Comparison of ENCODE assay signal across 17 cellular contexts in genomic region chr9:35059438-35059837, GRCh38. TPM values are rescaled to one million over a fixed set of nuclear protein-coding genes. Genes with fewer than 3 reads are reported as not detected.
DNase-seq lines count a peak whose midpoint lies in the region; ATAC-seq, FAIRE-seq and TF ChIP-seq lines count a peak whose summit lies in the region.
"Had no signal": no experiment of that assay in that cellular context is flagged by ENCODE, and none has a peak within 500 bp of the region (broad histone marks: within the 10 kb centered on the region; RNA-seq: fewer than 3 reads in every experiment).

No MANE protein-coding gene starts in this region.

- no peak overlapping the region for H3K4me3 ChIP-seq in endothelial cell of umbilical vein (replicated peaks in 1 of 3; ENCODE audit: insufficient read depth in 1 of 3, low read depth in 1 of 3, low read length in 3 of 3)
- H3K4me3 ChIP-seq: BLaER1 treated with 17β-estradiol and CSF1 and Interleukin-3, amounts not matched to agents 10 nM and 100 nM; GM23248 had no signal

- TF ChIP-seq CTCF in activated CD8-positive, alpha-beta T cell treated with anti-CD3 and anti-CD28 coated beads for 36 hours (IDR thresholded peaks at IDR 0.05), result no peak
- no peak for TF ChIP-seq CTCF in natural killer cell (IDR thresholded peaks at IDR 0.05)
- TF ChIP-seq CTCF in endothelial cell of umbilical vein (IDR thresholded peaks at IDR 0.05; ENCODE audit: extremely low read depth in 1 of 2, insufficient read depth in 1 of 2, low read depth in 1 of 2, low read length in 2 of 2), result no peak

- CTCF ChIA-PET in activated CD8-positive, alpha-beta T cell treated with anti-CD3 and anti-CD28 coated beads for 36 hours (lab: Charles Lee), result no interaction called here
- CTCF ChIA-PET in activated CD8-positive, alpha-beta T cell treated with anti-CD3 and anti-CD28 coated beads, Interleukin-2, amount 10 ng/mL, durations not matched to agents 7 days and 5 days (lab: Charles Lee), result interaction anchor here (7.0 kb wide), 1 partner anchor 9 kb away, joined by 39 read pairs; no protein-coding TSS in a partner anchor
- CTCF ChIA-PET in endothelial cell of umbilical vein (lab: Charles Lee), result interaction anchor here (0.6 to 1.4 kb wide), 2 partner anchors 13 to 160 kb away, joined by 3 to 4 read pairs; partner anchors contain the start of gene VCP

- H3K27me3 ChIP-seq in endothelial cell of umbilical vein (ENCODE audit: control insufficient read depth in 2 of 2, insufficient read depth in 2 of 2, low read length in 2 of 2), result no peaks in the 10 kb centered on the region
- H3K27me3 ChIP-seq: BLaER1 treated with 17β-estradiol and CSF1 and Interleukin-3, amounts not matched to agents 10 nM and 100 nM had no signal

- no peaks in the 10 kb centered on the region for H4K20me1 ChIP-seq in endothelial cell of umbilical vein (replicated peaks; ENCODE audit: control insufficient read depth, extremely low read depth, insufficient read depth, low read length)

- no peak for TF ChIP-seq POLR2A in endothelial cell of umbilical vein (IDR thresholded peaks at IDR 0.05; ENCODE audit: low read depth, low read length)

- H3K4me1 Mint-ChIP-seq in activated CD8-positive, alpha-beta T cell treated with anti-CD3 and anti-CD28 coated beads for 36 hours (ENCODE audit: low read depth), result no peaks in the 10 kb centered on the region
- no peaks in the 10 kb centered on the region for H3K4me1 Mint-ChIP-seq in activated CD8-positive, alpha-beta T cell treated with anti-CD3 and anti-CD28 coated beads, Interleukin-2, amount 10 ng/mL, durations not matched to agents 7 days and 5 days (ENCODE audit: low read depth)
- peaks cover 5 to 14% of the 10 kb centered on the region in 2 donors for H3K4me1 Mint-ChIP-seq in natural killer cell
- peaks cover 0 to 16% of the 10 kb centered on the region in 2 donors for H3K4me1 Mint-ChIP-seq in natural killer cell treated with Interleukin-12 subunit alpha and Interleukin-12 subunit beta and Interleukin-15 and Interleukin-18, amount 100 ng/mL, for 72 hours (ENCODE audit: low read depth in 2 of 2)

- POLR2A ChIA-PET in activated CD8-positive, alpha-beta T cell treated with anti-CD3 and anti-CD28 coated beads for 36 hours (lab: Charles Lee), result interaction anchor here (0.8 to 1.6 kb wide), 3 partner anchors 8 to 12 kb away, joined by 3 to 8 read pairs (median 6); no protein-coding TSS in a partner anchor
- POLR2A ChIA-PET in activated CD8-positive, alpha-beta T cell treated with anti-CD3 and anti-CD28 coated beads, Interleukin-2, amount 10 ng/mL, durations not matched to agents 7 days and 5 days (lab: Charles Lee), result interaction anchor here (0.8 kb wide), 1 partner anchor 8 kb away, joined by 3 read pairs; no protein-coding TSS in a partner anchor
- POLR2A ChIA-PET in endothelial cell of umbilical vein (lab: Charles Lee), result interaction anchor here (1.4 kb wide), 1 partner anchor 13 kb away, joined by 5 read pairs; the partner anchor contains the start of gene VCP

- no peak overlapping the region for H3K4me3 Mint-ChIP-seq in activated CD8-positive, alpha-beta T cell treated with anti-CD3 and anti-CD28 coated beads for 36 hours
- H3K4me3 Mint-ChIP-seq in activated CD8-positive, alpha-beta T cell treated with anti-CD3 and anti-CD28 coated beads, Interleukin-2, amount 10 ng/mL, durations not matched to agents 7 days and 5 days, result no peak overlapping the region
- H3K4me3 Mint-ChIP-seq in natural killer cell, result peak overlapping the region; percentile 22
- H3K4me3 Mint-ChIP-seq in natural killer cell treated with Interleukin-12 subunit alpha and Interleukin-12 subunit beta and Interleukin-15 and Interleukin-18, amount 100 ng/mL, for 72 hours, result no peak overlapping the region
- H3K4me3 Mint-ChIP-seq: CD4-positive, alpha-beta T cell had no signal

- peaks cover 68 to 77% of the 10 kb centered on the region in 2 experiments for H3K36me3 ChIP-seq in endothelial cell of umbilical vein (ENCODE audit: control insufficient read depth in 2 of 2, extremely low read depth in 1 of 2, insufficient read depth in 2 of 2, low read length in 2 of 2)

- ATAC-seq in activated CD8-positive, alpha-beta T cell treated with anti-CD3 and anti-CD28 coated beads for 36 hours, result no peak
- no peak for ATAC-seq in activated CD8-positive, alpha-beta T cell treated with anti-CD3 and anti-CD28 coated beads, Interleukin-2, amount 10 ng/mL, durations not matched to agents 7 days and 5 days
- ATAC-seq in natural killer cell (no peak), HG03097 (IDR thresholded peaks at IDR 0.05; ENCODE audit: low FRiP score, unreplicated experiment) (no peak)
- ATAC-seq in natural killer cell treated with Interleukin-12 subunit alpha and Interleukin-12 subunit beta and Interleukin-15 and Interleukin-18, amount 100 ng/mL, for 72 hours, result no peak
- ATAC-seq: HCT116 had no signal

- DNase-seq in activated CD8-positive, alpha-beta T cell treated with anti-CD3 and anti-CD28 coated beads for 36 hours, result no peak
- no peak for DNase-seq in activated CD8-positive, alpha-beta T cell treated with anti-CD3 and anti-CD28 coated beads, Interleukin-2, amount 10 ng/mL, durations not matched to agents 7 days and 5 days
- DNase-seq in natural killer cell, result no peak
- no peak for DNase-seq in natural killer cell treated with Interleukin-12 subunit alpha and Interleukin-12 subunit beta and Interleukin-15 and Interleukin-18, amount 100 ng/mL, for 72 hours (ENCODE audit: low spot score)
- DNase-seq in endothelial cell of umbilical vein (ENCODE audit: low read depth, low spot score), result no peak
- no peak for DNase-seq in C1 segment of cervical spinal cord (lab: John Stamatoyannopoulos, UW)
- DNase-seq: 8988T; ACHN; Calu3; CD4-positive, alpha-beta T cell; DMS 273 treated with DMSO at 0.1 percent for 48 hours; GM23248 had no signal

- H3K36me3 Mint-ChIP-seq in activated CD8-positive, alpha-beta T cell treated with anti-CD3 and anti-CD28 coated beads for 36 hours (ENCODE audit: low read depth), result peaks cover 82% of the 10 kb centered on the region
- peaks cover 87% of the 10 kb centered on the region for H3K36me3 Mint-ChIP-seq in activated CD8-positive, alpha-beta T cell treated with anti-CD3 and anti-CD28 coated beads, Interleukin-2, amount 10 ng/mL, durations not matched to agents 7 days and 5 days (ENCODE audit: low read depth)
- peaks cover 52% of the 10 kb centered on the region for H3K36me3 Mint-ChIP-seq in natural killer cell
- peaks cover 44% of the 10 kb centered on the region for H3K36me3 Mint-ChIP-seq in natural killer cell treated with Interleukin-12 subunit alpha and Interleukin-12 subunit beta and Interleukin-15 and Interleukin-18, amount 100 ng/mL, for 72 hours

- intact Hi-C loops in activated CD8-positive, alpha-beta T cell treated with anti-CD3 and anti-CD28 coated beads for 36 hours (cut with micrococcal nuclease), result no loop called here
- intact Hi-C loops in natural killer cell (cut with micrococcal nuclease) (no loop called here), endothelial cell of umbilical vein (cut with micrococcal nuclease) (no loop called here)

- H3K9me3 ChIP-seq in endothelial cell of umbilical vein (replicated peaks; ENCODE audit: control insufficient read depth, insufficient read depth, low read length), result no peaks in the 10 kb centered on the region
- H3K9me3 ChIP-seq: BLaER1 treated with 17β-estradiol and CSF1 and Interleukin-3, amounts not matched to agents 10 nM and 100 nM had no signal

- H3K27me3 Mint-ChIP-seq in activated CD8-positive, alpha-beta T cell treated with anti-CD3 and anti-CD28 coated beads for 36 hours, result no peaks in the 10 kb centered on the region
- H3K27me3 Mint-ChIP-seq in activated CD8-positive, alpha-beta T cell treated with anti-CD3 and anti-CD28 coated beads, Interleukin-2, amount 10 ng/mL, durations not matched to agents 7 days and 5 days (ENCODE audit: low read depth), result no peaks in the 10 kb centered on the region
- no peaks in the 10 kb centered on the region for H3K27me3 Mint-ChIP-seq in natural killer cell (ENCODE audit: low read depth in 2 of 2)
- H3K27me3 Mint-ChIP-seq in natural killer cell treated with Interleukin-12 subunit alpha and Interleukin-12 subunit beta and Interleukin-15 and Interleukin-18, amount 100 ng/mL, for 72 hours, result no peaks in the 10 kb centered on the region
- H3K27me3 Mint-ChIP-seq: CD4-positive, alpha-beta T cell had no signal

- dilution Hi-C loops in endothelial cell of umbilical vein (cut with MboI; ENCODE audit: extremely low pct_ligation_motif_present, low sequenced_read_pairs), result no loop called here

- H3K9me3 Mint-ChIP-seq in activated CD8-positive, alpha-beta T cell treated with anti-CD3 and anti-CD28 coated beads for 36 hours, result no peaks in the 10 kb centered on the region
- no peaks in the 10 kb centered on the region for H3K9me3 Mint-ChIP-seq in activated CD8-positive, alpha-beta T cell treated with anti-CD3 and anti-CD28 coated beads, Interleukin-2, amount 10 ng/mL, durations not matched to agents 7 days and 5 days (ENCODE audit: insufficient read depth)
- H3K9me3 Mint-ChIP-seq in natural killer cell, result no peaks in the 10 kb centered on the region
- H3K9me3 Mint-ChIP-seq in natural killer cell treated with Interleukin-12 subunit alpha and Interleukin-12 subunit beta and Interleukin-15 and Interleukin-18, amount 100 ng/mL, for 72 hours, result no peaks in the 10 kb centered on the region
- H3K9me3 Mint-ChIP-seq: CD4-positive, alpha-beta T cell had no signal

- H3K4me2 ChIP-seq in endothelial cell of umbilical vein (ENCODE audit: insufficient read depth, low read length), result no peak overlapping the region
- H3K4me2 ChIP-seq: BLaER1 treated with 17β-estradiol and CSF1 and Interleukin-3, amounts not matched to agents 10 nM and 100 nM had no signal

- no peaks in the 10 kb centered on the region for H3K9me1 ChIP-seq in endothelial cell of umbilical vein (replicated peaks; ENCODE audit: control insufficient read depth, extremely low read depth, insufficient read depth, low read length)

- H2AFZ ChIP-seq in endothelial cell of umbilical vein (ENCODE audit: low read depth, low read length), result no peak overlapping the region
- H2AFZ ChIP-seq: GM23248 had no signal

- BruUV-seq in endothelial cell of umbilical vein (replicated peaks; lab: Mats Ljungman, UMichigan), result TSS peak; percentile 6

- no peaks in the 10 kb centered on the region for H3K4me1 ChIP-seq in endothelial cell of umbilical vein (ENCODE audit: control insufficient read depth, extremely low read depth, insufficient read depth, low read length)
- H3K4me1 ChIP-seq: BLaER1 treated with 17β-estradiol and CSF1 and Interleukin-3, amounts not matched to agents 10 nM and 100 nM had no signal

- no peak overlapping the region for H3K27ac ChIP-seq in endothelial cell of umbilical vein (ENCODE audit: insufficient read depth, low read depth, low read length)
- H3K27ac ChIP-seq: BLaER1 treated with 17β-estradiol and CSF1 and Interleukin-3, amounts not matched to agents 10 nM and 100 nM; GM23248 had no signal

- H3K79me2 ChIP-seq in endothelial cell of umbilical vein (ENCODE audit: control insufficient read depth, insufficient read depth, low read length), result peaks cover 19% of the 10 kb centered on the region

- peak overlapping the region; percentile 31 for H3K27ac Mint-ChIP-seq in activated CD8-positive, alpha-beta T cell treated with anti-CD3 and anti-CD28 coated beads for 36 hours
- H3K27ac Mint-ChIP-seq in activated CD8-positive, alpha-beta T cell treated with anti-CD3 and anti-CD28 coated beads, Interleukin-2, amount 10 ng/mL, durations not matched to agents 7 days and 5 days, result no peak overlapping the region
- H3K27ac Mint-ChIP-seq in natural killer cell, result peak overlapping the region; percentile 51 to 53
- H3K27ac Mint-ChIP-seq in natural killer cell treated with Interleukin-12 subunit alpha and Interleukin-12 subunit beta and Interleukin-15 and Interleukin-18, amount 100 ng/mL, for 72 hours, result no peak overlapping the region
- H3K27ac Mint-ChIP-seq: CD4-positive, alpha-beta T cell had no signal

- H3K9ac ChIP-seq in endothelial cell of umbilical vein (replicated peaks; ENCODE audit: extremely low read depth, insufficient read depth, low read length), result no peak overlapping the region
- H3K9ac ChIP-seq: BLaER1 treated with 17β-estradiol and CSF1 and Interleukin-3, amounts not matched to agents 10 nM and 100 nM; GM23248 had no signal

- no peak for FAIRE-seq in endothelial cell of umbilical vein (lab: Jason Lieb, UNC)
- FAIRE-seq: GM12891, H54 had no signal

RNA-seq across cellular contexts. Expression of gene VCP, which starts 13.0 kb away (rescaled TPM):
- total RNA-seq in activated CD8-positive, alpha-beta T cell treated with anti-CD3 and anti-CD28 coated beads for 36 hours, result 100 to 1,000 TPM; 215 to 224 TPM
- 100 to 1,000 TPM; 214 to 217 TPM for total RNA-seq in activated CD8-positive, alpha-beta T cell treated with anti-CD3 and anti-CD28 coated beads, Interleukin-2, amount 10 ng/mL, durations not matched to agents 7 days and 5 days
- total RNA-seq in natural killer cell (100 to 1,000 TPM; 303 to 338 (median 322) TPM), endothelial cell of umbilical vein (450 and 493 TPM in 2 replicates)
- total RNA-seq in natural killer cell treated with Interleukin-12 subunit alpha and Interleukin-12 subunit beta and Interleukin-15 and Interleukin-18, amount 100 ng/mL, for 72 hours, result 100 to 1,000 TPM; 436 to 450 TPM
- polyA plus RNA-seq in endothelial cell of umbilical vein, result 310 and 349 TPM in 2 replicates
- polyA plus RNA-seq in endothelial cell of umbilical vein (2011; cell fraction: cytosol; rRNA removed), result 326 and 364 TPM in 2 replicates
- polyA plus RNA-seq in endothelial cell of umbilical vein (2011; cell fraction: nucleus; rRNA removed), result 575 and 655 TPM in 2 replicates
- polyA plus RNA-seq in endothelial cell of umbilical vein (2012), result 540 and 568 TPM in 2 replicates
- 905 and 912 TPM in 2 replicates for polyA minus RNA-seq in endothelial cell of umbilical vein
- polyA minus RNA-seq in endothelial cell of umbilical vein (2011; cell fraction: cytosol; rRNA and poly(A)+ RNA removed), result 223 TPM
- polyA minus RNA-seq in endothelial cell of umbilical vein (2011; cell fraction: nucleus; rRNA and poly(A)+ RNA removed), result 389 and 396 TPM in 2 replicates

RNA-seq across cellular contexts. Expression of gene FANCG, which starts 20.3 kb away (rescaled TPM):
- 10 to 100 TPM; 91.5 to 94.0 TPM for total RNA-seq in activated CD8-positive, alpha-beta T cell treated with anti-CD3 and anti-CD28 coated beads for 36 hours
- 100 to 1,000 TPM; 125 to 136 TPM for total RNA-seq in activated CD8-positive, alpha-beta T cell treated with anti-CD3 and anti-CD28 coated beads, Interleukin-2, amount 10 ng/mL, durations not matched to agents 7 days and 5 days
- total RNA-seq in natural killer cell (10 to 100 TPM; 33.9 to 38.9 (median 35.7) TPM), endothelial cell of umbilical vein (50.0 and 58.0 TPM in 2 replicates)
- 100 to 1,000 TPM in 1 of 2 donors, 10 to 100 TPM in 1; 74.9 to 185 TPM for total RNA-seq in natural killer cell treated with Interleukin-12 subunit alpha and Interleukin-12 subunit beta and Interleukin-15 and Interleukin-18, amount 100 ng/mL, for 72 hours
- 26.5 and 31.6 TPM in 2 replicates for polyA plus RNA-seq in endothelial cell of umbilical vein
- 25.1 and 25.9 TPM in 2 replicates for polyA plus RNA-seq in endothelial cell of umbilical vein (2011; cell fraction: cytosol; rRNA removed)
- 136 and 163 TPM in 2 replicates for polyA plus RNA-seq in endothelial cell of umbilical vein (2011; cell fraction: nucleus; rRNA removed)
- 34.0 and 48.0 TPM in 2 replicates for polyA plus RNA-seq in endothelial cell of umbilical vein (2012)
- polyA minus RNA-seq in endothelial cell of umbilical vein, result 31.6 and 38.1 TPM in 2 replicates
- 33.4 TPM for polyA minus RNA-seq in endothelial cell of umbilical vein (2011; cell fraction: cytosol; rRNA and poly(A)+ RNA removed)
- 38.6 and 53.9 TPM in 2 replicates for polyA minus RNA-seq in endothelial cell of umbilical vein (2011; cell fraction: nucleus; rRNA and poly(A)+ RNA removed)

RNA-seq across cellular contexts. Expression of gene PIGO, which starts 37.0 kb away (rescaled TPM):
- 10 to 100 TPM; 19.8 to 21.9 TPM for total RNA-seq in activated CD8-positive, alpha-beta T cell treated with anti-CD3 and anti-CD28 coated beads for 36 hours
- total RNA-seq in activated CD8-positive, alpha-beta T cell treated with anti-CD3 and anti-CD28 coated beads, Interleukin-2, amount 10 ng/mL, durations not matched to agents 7 days and 5 days, result 10 to 100 TPM; 22.6 to 23.0 TPM
- 10 to 100 TPM; 23.6 to 28.2 (median 27.7) TPM for total RNA-seq in natural killer cell
- total RNA-seq in natural killer cell treated with Interleukin-12 subunit alpha and Interleukin-12 subunit beta and Interleukin-15 and Interleukin-18, amount 100 ng/mL, for 72 hours, result 10 to 100 TPM; 23.7 to 24.5 TPM
- total RNA-seq in endothelial cell of umbilical vein, result 17.7 and 23.5 TPM in 2 replicates
- polyA plus RNA-seq in endothelial cell of umbilical vein, result 27.3 and 29.8 TPM in 2 replicates
- polyA plus RNA-seq in endothelial cell of umbilical vein (2011; cell fraction: cytosol; rRNA removed), result 15.6 and 15.7 TPM in 2 replicates
- polyA plus RNA-seq in endothelial cell of umbilical vein (2011; cell fraction: nucleus; rRNA removed), result 37.9 and 39.9 TPM in 2 replicates
- 12.1 and 16.4 TPM in 2 replicates for polyA plus RNA-seq in endothelial cell of umbilical vein (2012)
- 26.8 and 30.7 TPM in 2 replicates for polyA minus RNA-seq in endothelial cell of umbilical vein
- 17.0 TPM for polyA minus RNA-seq in endothelial cell of umbilical vein (2011; cell fraction: cytosol; rRNA and poly(A)+ RNA removed)
- polyA minus RNA-seq in endothelial cell of umbilical vein (2011; cell fraction: nucleus; rRNA and poly(A)+ RNA removed), result 14.3 and 21.3 TPM in 2 replicates

RNA-seq across cellular contexts. Expression of gene STOML2, which starts 43.5 kb away (rescaled TPM):
- 100 to 1,000 TPM; 208 to 211 TPM for total RNA-seq in activated CD8-positive, alpha-beta T cell treated with anti-CD3 and anti-CD28 coated beads for 36 hours
- total RNA-seq in activated CD8-positive, alpha-beta T cell treated with anti-CD3 and anti-CD28 coated beads, Interleukin-2, amount 10 ng/mL, durations not matched to agents 7 days and 5 days, result 100 to 1,000 TPM; 130 to 138 TPM
- total RNA-seq in natural killer cell (10 to 100 TPM; 41.4 to 43.9 (median 41.6) TPM), endothelial cell of umbilical vein (142 and 144 TPM in 2 replicates)
- total RNA-seq in natural killer cell treated with Interleukin-12 subunit alpha and Interleukin-12 subunit beta and Interleukin-15 and Interleukin-18, amount 100 ng/mL, for 72 hours, result 100 to 1,000 TPM; 138 to 201 TPM
- 187 and 206 TPM in 2 replicates for polyA plus RNA-seq in endothelial cell of umbilical vein
- polyA plus RNA-seq in endothelial cell of umbilical vein (2011; cell fraction: cytosol; rRNA removed), result 186 and 208 TPM in 2 replicates
- 142 and 153 TPM in 2 replicates for polyA plus RNA-seq in endothelial cell of umbilical vein (2011; cell fraction: nucleus; rRNA removed)
- polyA plus RNA-seq in endothelial cell of umbilical vein (2012), result 155 and 168 TPM in 2 replicates
- polyA minus RNA-seq in endothelial cell of umbilical vein, result 80.6 and 98.1 TPM in 2 replicates
- 36.0 TPM for polyA minus RNA-seq in endothelial cell of umbilical vein (2011; cell fraction: cytosol; rRNA and poly(A)+ RNA removed)
- polyA minus RNA-seq in endothelial cell of umbilical vein (2011; cell fraction: nucleus; rRNA and poly(A)+ RNA removed), result 21.5 and 27.6 TPM in 2 replicates

RNA-seq across cellular contexts. Expression of gene ATOSB, which starts 56.2 kb away (rescaled TPM):
- 1 to 10 TPM; 5.9 to 6.0 TPM for total RNA-seq in activated CD8-positive, alpha-beta T cell treated with anti-CD3 and anti-CD28 coated beads for 36 hours
- 10 to 100 TPM; 14.5 to 17.0 TPM for total RNA-seq in activated CD8-positive, alpha-beta T cell treated with anti-CD3 and anti-CD28 coated beads, Interleukin-2, amount 10 ng/mL, durations not matched to agents 7 days and 5 days
- total RNA-seq in natural killer cell, result 10 to 100 TPM; 21.0 to 28.3 (median 23.9) TPM
- total RNA-seq in natural killer cell treated with Interleukin-12 subunit alpha and Interleukin-12 subunit beta and Interleukin-15 and Interleukin-18, amount 100 ng/mL, for 72 hours, result 10 to 100 TPM; 13.1 to 19.6 TPM
- 34.7 and 39.4 TPM in 2 replicates for total RNA-seq in endothelial cell of umbilical vein
- 58.0 and 69.6 TPM in 2 replicates for polyA plus RNA-seq in endothelial cell of umbilical vein
- 40.5 and 44.3 TPM in 2 replicates for polyA plus RNA-seq in endothelial cell of umbilical vein (2011; cell fraction: cytosol; rRNA removed)
- 63.3 and 68.1 TPM in 2 replicates for polyA plus RNA-seq in endothelial cell of umbilical vein (2011; cell fraction: nucleus; rRNA removed)
- 39.3 and 47.8 TPM in 2 replicates for polyA plus RNA-seq in endothelial cell of umbilical vein (2012)
- polyA minus RNA-seq in endothelial cell of umbilical vein, result 36.1 and 38.5 TPM in 2 replicates
- 3.2 TPM for polyA minus RNA-seq in endothelial cell of umbilical vein (2011; cell fraction: cytosol; rRNA and poly(A)+ RNA removed)
- 13.1 and 14.2 TPM in 2 replicates for polyA minus RNA-seq in endothelial cell of umbilical vein (2011; cell fraction: nucleus; rRNA and poly(A)+ RNA removed)

Comparison
In these comparisons a context has a peak if more than half of its experiments do, and no peak if none do; other contexts are left out.
1. H3K27ac Mint-ChIP-seq: peak in activated CD8-positive, alpha-beta T cell treated with anti-CD3 and anti-CD28 coated beads for 36 hours (single experiment) and natural killer cell (2 of 2); none in activated CD8-positive, alpha-beta T cell treated with anti-CD3 and anti-CD28 coated beads, Interleukin-2, amount 10 ng/mL, durations not matched to agents 7 days and 5 days (single experiment) and natural killer cell treated with Interleukin-12 subunit alpha and Interleukin-12 subunit beta and Interleukin-15 and Interleukin-18, amount 100 ng/mL, for 72 hours (0 of 2).